Comparison of ENCODE assay signal across 9 cellular contexts in genomic region chr11:118224512-118225180, GRCh38. TPM values are rescaled to one million over a fixed set of nuclear protein-coding genes. Genes with fewer than 3 reads are reported as not detected.
A peak's percentile ranks its signal among the peaks of the same experiment; 100 is the strongest.
DNase-seq lines count a peak whose midpoint lies in the region; ATAC-seq and TF ChIP-seq lines count a peak whose summit lies in the region.
"Had no signal": no experiment of that assay in that cellular context is flagged by ENCODE, and none has a peak within 500 bp of the region (broad histone marks: within the 10 kb centered on the region; RNA-seq: fewer than 3 reads in every experiment).

Gene JAML (minus strand): TSS chr11:118225011. CDS start chr11:118214866, 10,145 bp downstream.

- DNase-seq in activated T-cell treated with anti-CD3 and anti-CD28 coated beads for 1 hour (ENCODE audit: low read depth) (peak; percentile 44), activated T-cell treated with anti-CD3 and anti-CD28 coated beads for 4 hours (no peak), esophagus squamous epithelium (lab: John Stamatoyannopoulos, UW) (no peak), adrenal gland (no peak), HK-2 (ENCODE audit: unreplicated experiment) (no peak), Kasumi-1 (lab: John Stamatoyannopoulos, UW) (no peak)

- peaks cover 0 to 12% (median 0%) of the 10 kb centered on the region in 3 donors for H3K36me3 ChIP-seq in esophagus squamous epithelium
- no peaks in the 10 kb centered on the region for H3K36me3 ChIP-seq in thymus (ENCODE audit: control insufficient read depth, insufficient read depth)
- no peaks in the 10 kb centered on the region for H3K36me3 ChIP-seq in adrenal gland (replicated peaks in 1 of 2)

- intact Hi-C loops in esophagus squamous epithelium (cut with DNase I), result no loop called here
- intact Hi-C loops in adrenal gland (cut with DNase I), result no loop called here

- peak within 1 kb of the TSS in 3 of 4 donors; percentile 12 to 58 (median 35) for H3K27ac ChIP-seq in esophagus squamous epithelium
- peak within 1 kb of the TSS; percentile 96 for H3K27ac ChIP-seq in thymus (ENCODE audit: low read depth)
- peak within 1 kb of the TSS in 1 of 5 donors; percentile 12 for H3K27ac ChIP-seq in adrenal gland

- TF ChIP-seq CTCF in esophagus squamous epithelium (IDR thresholded peaks at IDR 0.05), result no peak
- no peak for TF ChIP-seq CTCF in adrenal gland (IDR thresholded peaks at IDR 0.05)

- H3K4me3 ChIP-seq in esophagus squamous epithelium (peak within 1 kb of the TSS in 3 of 4 donors; percentile 8 to 40 (median 22)), thymus (ENCODE audit: low read length) (peak within 1 kb of the TSS; percentile 40), adrenal gland (peak within 1 kb of the TSS in 1 of 4 donors; percentile 6)

- ATAC-seq in activated CD4-positive, CD25-positive, alpha-beta regulatory T cell treated with anti-CD3 and anti-CD28 coated beads, Interleukin-2, amount 50 U/mL, for 24 hours, result peak; percentile 81 to 83

- H3K27me3 ChIP-seq in esophagus squamous epithelium (peaks cover 0 to 14% (median 0%) of the 10 kb centered on the region in 4 donors), thymus (ENCODE audit: control insufficient read depth, insufficient read depth) (no peaks in the 10 kb centered on the region), adrenal gland (peaks cover 6% of the 10 kb centered on the region)

- peak in 2 of 4 donors; percentile 28 to 70 for TF ChIP-seq POLR2A in esophagus squamous epithelium (IDR thresholded peaks at IDR 0.05)
- no peak for TF ChIP-seq POLR2A in adrenal gland (IDR thresholded peaks at IDR 0.05)

- WGBS in esophagus squamous epithelium, 2 donors, result 56 to 58% methylated on average over 6 of the region's 6 CpGs
- WGBS in thymus, result 5% methylated on average over 6 of the region's 6 CpGs
- WGBS in adrenal gland, 4 donors, result 49 to 59% (median 54%) methylated on average over 6 of the region's 6 CpGs

- H3K4me1 ChIP-seq in esophagus squamous epithelium (no peaks in the 10 kb centered on the region), thymus (ENCODE audit: control insufficient read depth, insufficient read depth, low read length) (peaks cover 33% of the 10 kb centered on the region), adrenal gland (replicated peaks in 1 of 2) (peaks cover 4% of the 10 kb centered on the region in 2 donors)

- H3K9me3 ChIP-seq in esophagus squamous epithelium, result no peaks in the 10 kb centered on the region
- no peaks in the 10 kb centered on the region for H3K9me3 ChIP-seq in thymus (ENCODE audit: control insufficient read depth)
- no peaks in the 10 kb centered on the region for H3K9me3 ChIP-seq in adrenal gland (replicated peaks in 1 of 3)

RNA-seq across cellular contexts. Expression of gene JAML, which starts in this region (rescaled TPM):
- 10 to 100 TPM in 2 of 4 donors, 1 to 10 TPM in 2; 2.2 to 17.9 (median 9.5) TPM for total RNA-seq in esophagus squamous epithelium
- 39.7 TPM for polyA plus RNA-seq in thymus
- total RNA-seq in adrenal gland, result 10 to 100 TPM in 2 of 8 donors, 1 to 10 TPM in 6; 1.8 to 12.6 (median 5.2) TPM
- 10 to 100 TPM in 1 of 3 donors, 1 to 10 TPM in 2; 3.3 to 13.9 (median 4.2) TPM for polyA plus RNA-seq in adrenal gland
- polyA plus RNA-seq: AG04450 had no signal
